27 cellular contexts compared by ENCODE assay signal in the genomic region with DNA sequence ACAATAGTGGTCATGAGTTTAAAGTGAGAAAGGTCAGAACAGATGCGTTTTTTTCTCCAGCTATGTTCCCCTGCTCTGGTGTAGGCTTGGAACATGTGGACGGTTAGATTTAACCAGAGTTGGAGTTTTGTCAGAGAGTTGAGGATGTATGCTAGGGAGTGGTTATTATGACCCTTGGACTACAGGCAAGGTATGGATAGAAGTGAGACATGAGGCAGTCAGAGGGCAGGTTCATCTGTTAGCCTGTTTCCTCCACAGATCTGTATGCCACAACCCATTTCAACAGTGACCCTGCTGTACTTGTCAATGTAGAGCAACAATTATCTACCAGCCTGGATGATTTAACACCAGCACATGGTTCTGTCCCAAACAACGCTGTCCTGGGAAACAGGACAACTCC. TPM values are rescaled to one million over a fixed set of nuclear protein-coding genes. Genes with fewer than 3 reads are reported as not detected.
DNase-seq lines count a peak whose midpoint lies in the region; ATAC-seq, FAIRE-seq and TF ChIP-seq lines count a peak whose summit lies in the region.
"Had no signal": no experiment of that assay in that cellular context is flagged by ENCODE, and none has a peak within 500 bp of the region (broad histone marks: within the 10 kb centered on the region; RNA-seq: fewer than 3 reads in every experiment).

No MANE protein-coding gene starts in this region.

- no peak overlapping the region for H4K5ac ChIP-seq in H9 (ENCODE audit: insufficient read length, low read depth, low read length)

- WGBS in H9 (ENCODE audit: extremely low coverage, insufficient read length, low lambda C conversion rate): no CpG with 5 or more reads among the region's 3 CpGs

- H3K4ac ChIP-seq in H9 (ENCODE audit: low read depth, low read length): no peak overlapping the region

- no peak overlapping the region for H3K23ac ChIP-seq in H9 (ENCODE audit: insufficient read length, low read depth, low read length)

- H2BK12ac ChIP-seq in H9 (ENCODE audit: insufficient read length, low read depth, low read length): no peak overlapping the region

- TF ChIP-seq CTCF in colonic mucosa (IDR thresholded peaks at IDR 0.05): no peak
- no peak for TF ChIP-seq CTCF in H9 (conservative IDR thresholded peaks at IDR 0.05)

- H3K4me2 ChIP-seq in H9 (ENCODE audit: insufficient read depth, insufficient read length, low read length): no peak overlapping the region
- H3K4me2 ChIP-seq: A549; BLaER1 treated with 17β-estradiol and CSF1 and Interleukin-3, amounts not matched to agents 10 nM and 100 nM had no signal

- peak overlapping the region; percentile 39 for H3K27ac ChIP-seq in colonic mucosa
- H3K27ac ChIP-seq in mucosa of rectum (ENCODE audit: low read depth in 2 of 2, low read length in 2 of 2): peak overlapping the region; percentile 66 to 67
- H3K27ac ChIP-seq in H9 (ENCODE audit: insufficient read length, low read depth, low read length): no peak overlapping the region
- H3K27ac ChIP-seq: A549; BLaER1 treated with 17β-estradiol and CSF1 and Interleukin-3, amounts not matched to agents 10 nM and 100 nM had no signal

- H3K9ac ChIP-seq in colonic mucosa (ENCODE audit: low read depth in 2 of 2, low read length in 2 of 2): no peak overlapping the region
- no peak overlapping the region for H3K9ac ChIP-seq in mucosa of rectum (ENCODE audit: low read depth in 1 of 2, low read length in 2 of 2)
- no peak overlapping the region for H3K9ac ChIP-seq in H9 (ENCODE audit: extremely low read depth, insufficient read length, low read length)
- H3K9ac ChIP-seq: BLaER1 treated with 17β-estradiol and CSF1 and Interleukin-3, amounts not matched to agents 10 nM and 100 nM had no signal

- no peak overlapping the region for H3K56ac ChIP-seq in H9 (ENCODE audit: insufficient read length, low read depth, low read length)

- H3K36me3 ChIP-seq in colonic mucosa (no peaks in the 10 kb centered on the region), mucosa of rectum (ENCODE audit: control insufficient read depth in 2 of 2, insufficient read depth in 2 of 2, low read length in 2 of 2) (no peaks in the 10 kb centered on the region)
- H3K36me3 ChIP-seq: BE2C; BLaER1 treated with 17β-estradiol and CSF1 and Interleukin-3, amounts not matched to agents 10 nM and 100 nM had no signal

- no peak overlapping the region for H3K14ac ChIP-seq in H9 (ENCODE audit: insufficient read depth, low read length)

- no peak overlapping the region for H2BK20ac ChIP-seq in H9 (ENCODE audit: low read depth, low read length, poor library complexity, severe bottlenecking)

- H2AFZ ChIP-seq in H9 (ENCODE audit: low read length): no peak overlapping the region

- no peak overlapping the region for H4K8ac ChIP-seq in H9 (replicated peaks; ENCODE audit: insufficient read length, low read depth, low read length)

- H3K9me3 ChIP-seq in colonic mucosa (no peaks in the 10 kb centered on the region), mucosa of rectum (ENCODE audit: control insufficient read depth in 2 of 2, low read length in 2 of 2) (no peaks in the 10 kb centered on the region), H9 (ENCODE audit: control insufficient read depth, low read depth, low read length) (no peaks in the 10 kb centered on the region)
- H3K9me3 ChIP-seq: A549, BE2C had no signal

- H3K27ac Mint-ChIP-seq in H9 (no peak overlapping the region), immature natural killer cell (no peak overlapping the region)
- no peak overlapping the region for H3K27ac Mint-ChIP-seq in stimulated activated naive B cell treated with anti-CD40 and anti-IgM and Interleukin-4, amounts not matched to agents 10 μg/mL and 1 μg/mL and 100 μg/mL, for 72 hours
- H3K27ac Mint-ChIP-seq: CD14-positive monocyte; CD4-positive, alpha-beta T cell; CD8-positive, alpha-beta memory T cell had no signal

- H3K36me3 Mint-ChIP-seq in H9 (ENCODE audit: insufficient read depth in 1 of 3, low read depth in 3 of 3): no peaks in the 10 kb centered on the region
- H3K36me3 Mint-ChIP-seq in immature natural killer cell: peaks cover 0 to 3% (median 0%) of the 10 kb centered on the region in 3 donors
- no peaks in the 10 kb centered on the region for H3K36me3 Mint-ChIP-seq in stimulated activated naive B cell treated with anti-CD40 and anti-IgM and Interleukin-4, amounts not matched to agents 10 μg/mL and 1 μg/mL and 100 μg/mL, for 72 hours
- H3K36me3 Mint-ChIP-seq: CD14-positive monocyte had no signal

- DNase-seq in GM12892 (ENCODE audit: insufficient read length) (no peak), colonic mucosa (peak; percentile 33), left colon (no peak), H9 (no peak), immature natural killer cell (no peak)
- no peak for DNase-seq in activated CD8-positive, alpha-beta memory T cell treated with anti-CD3 and anti-CD28 coated beads, Interleukin-2, amount 50 U/mL, for 48 hours
- DNase-seq in stimulated activated naive B cell treated with anti-CD40 and anti-IgM and Interleukin-4, amounts not matched to agents 10 μg/mL and 1 μg/mL and 100 μg/mL, for 72 hours: no peak
- DNase-seq: 8988T; ACHN; AML-193; BE2C; CD4-positive, alpha-beta T cell; CD8-positive, alpha-beta memory T cell; DMS 273 treated with DMSO at 0.1 percent for 48 hours; DMS79 treated with DMSO at 0.1 percent for 48 hours; GF-D8; GOT3; HCEC 1CT had no signal

- H3K18ac ChIP-seq in H9 (ENCODE audit: insufficient read length, low read depth, low read length): no peak overlapping the region

- H3K4me1 Mint-ChIP-seq in H9 (no peaks in the 10 kb centered on the region), immature natural killer cell (no peaks in the 10 kb centered on the region)
- H3K4me1 Mint-ChIP-seq in stimulated activated naive B cell treated with anti-CD40 and anti-IgM and Interleukin-4, amounts not matched to agents 10 μg/mL and 1 μg/mL and 100 μg/mL, for 72 hours: peaks cover 0 to 2% of the 10 kb centered on the region in 2 donors
- H3K4me1 Mint-ChIP-seq: CD8-positive, alpha-beta memory T cell had no signal

- peak; percentile 64 for FAIRE-seq in GM12892 (lab: Jason Lieb, UNC)
- FAIRE-seq: A549, D721Med, GM12891, H54 had no signal

- H3K9me3 Mint-ChIP-seq in H9: no peaks in the 10 kb centered on the region
- H3K9me3 Mint-ChIP-seq in immature natural killer cell: no peaks in the 10 kb centered on the region
- no peaks in the 10 kb centered on the region for H3K9me3 Mint-ChIP-seq in stimulated activated naive B cell treated with anti-CD40 and anti-IgM and Interleukin-4, amounts not matched to agents 10 μg/mL and 1 μg/mL and 100 μg/mL, for 72 hours
- H3K9me3 Mint-ChIP-seq: CD14-positive monocyte; CD4-positive, alpha-beta T cell; CD8-positive, alpha-beta memory T cell had no signal

- H2BK5ac ChIP-seq in H9 (ENCODE audit: insufficient read length, low read length): no peak overlapping the region

- H2AK5ac ChIP-seq in H9 (ENCODE audit: insufficient read length, low read length): no peak overlapping the region

- no peaks in the 10 kb centered on the region for H3K79me2 ChIP-seq in H9 (ENCODE audit: insufficient read depth, low read length)

- H3K23me2 ChIP-seq in H9 (ENCODE audit: insufficient read length, low read depth, low read length, poor library complexity, severe bottlenecking): no peaks in the 10 kb centered on the region

- no peaks in the 10 kb centered on the region for H4K20me1 ChIP-seq in H9 (ENCODE audit: control insufficient read depth, insufficient read depth, insufficient read length)
- H4K20me1 ChIP-seq: BLaER1 treated with 17β-estradiol and CSF1 and Interleukin-3, amounts not matched to agents 10 nM and 100 nM had no signal

- peak; percentile 99 for ATAC-seq in left colon
- ATAC-seq in stimulated activated naive B cell treated with anti-CD40 and anti-IgM and Interleukin-4, amounts not matched to agents 10 μg/mL and 1 μg/mL and 100 μg/mL, for 72 hours (replicated peaks): no peak
- ATAC-seq: A549 had no signal

- H3K27me3 Mint-ChIP-seq in H9 (ENCODE audit: low read depth) (peaks cover 14% of the 10 kb centered on the region), immature natural killer cell (ENCODE audit: low read depth in 3 of 3) (peaks cover 0 to 3% (median 3%) of the 10 kb centered on the region in 3 donors)
- H3K27me3 Mint-ChIP-seq in stimulated activated naive B cell treated with anti-CD40 and anti-IgM and Interleukin-4, amounts not matched to agents 10 μg/mL and 1 μg/mL and 100 μg/mL, for 72 hours: no peaks in the 10 kb centered on the region

- no peak overlapping the region for H3K4me3 Mint-ChIP-seq in H9
- no peak overlapping the region for H3K4me3 Mint-ChIP-seq in immature natural killer cell
- no peak overlapping the region for H3K4me3 Mint-ChIP-seq in stimulated activated naive B cell treated with anti-CD40 and anti-IgM and Interleukin-4, amounts not matched to agents 10 μg/mL and 1 μg/mL and 100 μg/mL, for 72 hours
- H3K4me3 Mint-ChIP-seq: CD14-positive monocyte; CD4-positive, alpha-beta T cell; CD8-positive, alpha-beta memory T cell had no signal

- H4K91ac ChIP-seq in H9 (ENCODE audit: insufficient read length, low read depth, low read length): no peak overlapping the region

- no peak overlapping the region for H2BK15ac ChIP-seq in H9 (ENCODE audit: low read depth, low read length)

- no peaks in the 10 kb centered on the region for H3K27me3 ChIP-seq in colonic mucosa
- no peaks in the 10 kb centered on the region for H3K27me3 ChIP-seq in mucosa of rectum (ENCODE audit: control insufficient read depth in 2 of 2, insufficient read depth in 2 of 2, low read length in 2 of 2)
- no peaks in the 10 kb centered on the region; the same call in 1 of the 2 replicates for H3K27me3 ChIP-seq in H9 (ENCODE audit: insufficient read depth, low read length)
- H3K27me3 ChIP-seq: BLaER1 treated with 17β-estradiol and CSF1 and Interleukin-3, amounts not matched to agents 10 nM and 100 nM had no signal

- H3K4me3 ChIP-seq in colonic mucosa (no peak overlapping the region), mucosa of rectum (ENCODE audit: low read length in 2 of 2) (no peak overlapping the region)
- H3K4me3 ChIP-seq: A549; BLaER1 treated with 17β-estradiol and CSF1 and Interleukin-3, amounts not matched to agents 10 nM and 100 nM had no signal

- no peak overlapping the region for H2BK120ac ChIP-seq in H9 (ENCODE audit: low read depth, low read length, poor library complexity, severe bottlenecking)

- TF ChIP-seq POLR2A in GM12892 (IDR thresholded peaks at IDR 0.05; ENCODE audit: low read depth, low read length): no peak

- intact Hi-C loops in colonic mucosa (cut with DNase I) (no loop called here), left colon (cut with DNase I, micrococcal nuclease) (no loop called here)

- H3K4me1 ChIP-seq in colonic mucosa: no peaks in the 10 kb centered on the region
- peaks cover 2 to 11% of the 10 kb centered on the region in 2 donors for H3K4me1 ChIP-seq in mucosa of rectum (ENCODE audit: control insufficient read depth in 2 of 2, insufficient read depth in 2 of 2, low read length in 2 of 2)
- H3K4me1 ChIP-seq in H9 (ENCODE audit: insufficient read depth, low read length): no peaks in the 10 kb centered on the region
- H3K4me1 ChIP-seq: BE2C had no signal

- no peaks in the 10 kb centered on the region for H3K79me1 ChIP-seq in H9 (ENCODE audit: insufficient read depth, low read depth, low read length, poor library complexity, severe bottlenecking)

- no peak overlapping the region for H3T11ph ChIP-seq in H9 (ENCODE audit: low read length)

RNA-seq across cellular contexts. Expression of a gene that starts 22.6 kb away (rescaled TPM):
- not detected for polyA plus RNA-seq in GM12892 (2012; ENCODE audit: missing spikeins)
- total RNA-seq in colonic mucosa (10 to 100 TPM in 1 of 2 donors, 1 to 10 TPM in 1; 3.7 to 12.3 TPM), left colon (1 to 10 TPM; 4.1 to 8.3 TPM), H9 (2021) (0.48 and 0.79 TPM in 2 replicates)
- polyA plus RNA-seq in immature natural killer cell: under 1 TPM in 2 of 3 donors, not detected in 1; 0.22 to 0.78 TPM
- total RNA-seq: CD4-positive, alpha-beta T cell; CD8-positive, alpha-beta memory T cell; Daoy had no signal
- polyA plus RNA-seq: CD8-positive, alpha-beta memory T cell had no signal

RNA-seq across cellular contexts. Expression of a gene that starts 44.1 kb away (rescaled TPM):
- polyA plus RNA-seq in GM12892 (2012; ENCODE audit: missing spikeins): not detected
- total RNA-seq in colonic mucosa: 1 to 10 TPM in 1 of 2 donors, not detected in 1; 1.1 TPM
- total RNA-seq in left colon: under 1 TPM; 0.34 to 0.40 TPM
- not detected in 2 replicates for total RNA-seq in H9 (2021)
- polyA plus RNA-seq in immature natural killer cell: not detected
- total RNA-seq: CD4-positive, alpha-beta T cell; Daoy; G401 had no signal
- polyA plus RNA-seq: CD8-positive, alpha-beta memory T cell had no signal

RNA-seq across cellular contexts. Expression of a gene that starts 44.1 kb away (rescaled TPM):
- 0.06 TPM for polyA plus RNA-seq in GM12892 (2012; ENCODE audit: missing spikeins)
- total RNA-seq in colonic mucosa (under 1 TPM in 1 of 2 donors, not detected in 1; 0.24 TPM), left colon (under 1 TPM in 1 of 2 donors, not detected in 1; 0.06 TPM), H9 (2021) (0.13 TPM in 1 of 2 replicates, not detected in the other)
- not detected for polyA plus RNA-seq in immature natural killer cell
- total RNA-seq: CD4-positive, alpha-beta T cell had no signal
- polyA plus RNA-seq: CD14-positive monocyte; CD8-positive, alpha-beta memory T cell had no signal

RNA-seq across cellular contexts. Expression of a gene that starts 45.6 kb away (rescaled TPM):
- 0.40 TPM for polyA plus RNA-seq in GM12892 (2012; ENCODE audit: missing spikeins)
- total RNA-seq in colonic mucosa (1 to 10 TPM; 7.9 to 8.7 TPM), left colon (10 to 100 TPM; 10.7 to 12.5 TPM), H9 (2021) (3.0 and 3.7 TPM in 2 replicates)
- under 1 TPM in 2 of 3 donors, not detected in 1; 0.64 to 0.71 TPM for polyA plus RNA-seq in immature natural killer cell
